Comparison of ENCODE assay signal across 29 cellular contexts in the genomic region with DNA sequence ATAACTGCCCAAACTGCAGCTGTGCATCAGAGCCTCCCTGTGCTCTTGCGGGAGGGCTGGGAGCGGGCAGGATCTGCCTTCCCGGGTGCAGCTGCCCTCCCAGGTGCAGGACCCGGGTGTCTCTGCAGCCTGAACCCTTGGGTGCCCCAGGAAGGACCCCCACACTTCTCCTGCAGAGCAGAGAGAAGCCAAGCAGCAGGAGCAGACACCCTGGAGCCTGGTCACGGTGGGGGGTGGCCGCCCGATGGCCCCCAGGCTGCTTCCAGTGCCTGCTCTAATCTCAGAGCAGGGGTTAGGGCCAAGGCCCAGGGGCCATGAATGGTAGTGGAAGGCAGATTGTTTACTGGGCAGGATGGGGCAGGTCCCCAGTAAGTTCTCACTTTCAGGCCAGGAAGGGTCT.
"Had no signal": no experiment of that assay in that cellular context is flagged by ENCODE, and none has a peak within 500 bp of the region (broad histone marks: within the 10 kb centered on the region; RNA-seq: fewer than 3 reads in every experiment).

No MANE protein-coding gene starts in this region.

- H3K4me1 Mint-ChIP-seq: activated CD4-positive, alpha-beta T cell treated with anti-CD3 and anti-CD28 coated beads for 36 hours; activated CD8-positive, alpha-beta memory T cell treated with anti-CD3 and anti-CD28 coated beads, Interleukin-2, amount 10 ng/mL, durations not matched to agents 7 days and 5 days; activated naive CD4-positive, alpha-beta T cell treated with anti-CD3 and anti-CD28 coated beads, Interleukin-2, amount 50 U/mL, for 24 hours; activated naive CD8-positive, alpha-beta T cell treated with anti-CD3 and anti-CD28 coated beads for 36 hours; activated naive CD8-positive, alpha-beta T cell treated with anti-CD3 and anti-CD28 coated beads, Interleukin-2, amount 50 U/mL, for 24 hours had no signal

- DNase-seq: activated CD4-positive, alpha-beta memory T cell treated with anti-CD3 and anti-CD28 coated beads for 36 hours; activated CD4-positive, alpha-beta T cell treated with anti-CD3 and anti-CD28 coated beads for 36 hours; activated CD4-positive, alpha-beta T cell treated with anti-CD3 and anti-CD28 coated beads, Interleukin-2, amount 10 ng/mL, durations not matched to agents 24 days and 14 days; activated CD4-positive, CD25-positive, alpha-beta regulatory T cell; activated CD4-positive, CD25-positive, alpha-beta regulatory T cell treated with anti-CD3 and anti-CD28 coated beads, Interleukin-2, amount 50 U/mL, for 72 hours; activated CD8-positive, alpha-beta memory T cell treated with anti-CD3 and anti-CD28 coated beads, Interleukin-2, amount 10 ng/mL, durations not matched to agents 7 days and 5 days; activated CD8-positive, alpha-beta memory T cell treated with anti-CD3 and anti-CD28 coated beads, Interleukin-2, amount 50 U/mL, for 4 hours; activated CD8-positive, alpha-beta T cell treated with anti-CD3 and anti-CD28 coated beads, Interleukin-2, amount 10 ng/mL, durations not matched to agents 7 days and 5 days; activated effector memory CD4-positive, alpha-beta T cell treated with anti-CD3 and anti-CD28 coated beads, Interleukin-2, amount 50 U/mL, for 16 hours; activated naive CD4-positive, alpha-beta T cell treated with anti-CD3 and anti-CD28 coated beads for 36 hours; activated naive CD8-positive, alpha-beta T cell treated with anti-CD3 and anti-CD28 coated beads for 36 hours; activated naive CD8-positive, alpha-beta T cell treated with anti-CD3 and anti-CD28 coated beads, Interleukin-2, amount 50 U/mL, for 24 hours; activated T-cell treated with anti-CD3 and anti-CD28 coated beads, Interleukin-2, amount 50 U/mL, for 1 hour; activated T-cell treated with anti-CD3 and anti-CD28 coated beads, Interleukin-2, amount 50 U/mL, for 48 hours; adrenal gland; amygdala; aorta; body of pancreas; caudate nucleus; cortex of kidney; dermis blood vessel endothelial cell; effector CD8-positive, alpha-beta T cell; foreskin fibroblast; head of caudate nucleus; T-helper 2 cell had no signal

- H3K36me3 Mint-ChIP-seq: activated CD4-positive, alpha-beta memory T cell treated with anti-CD3 and anti-CD28 coated beads for 36 hours; activated naive CD4-positive, alpha-beta T cell treated with anti-CD3 and anti-CD28 coated beads, Interleukin-2, amount 50 U/mL, for 24 hours; activated naive CD8-positive, alpha-beta T cell treated with anti-CD3 and anti-CD28 coated beads for 36 hours had no signal

- H3K36me3 ChIP-seq: adrenal gland had no signal

- H3K4me3 Mint-ChIP-seq: activated CD4-positive, alpha-beta memory T cell treated with anti-CD3 and anti-CD28 coated beads for 36 hours; activated CD4-positive, alpha-beta T cell treated with anti-CD3 and anti-CD28 coated beads for 36 hours; activated CD4-positive, alpha-beta T cell treated with anti-CD3 and anti-CD28 coated beads, Interleukin-2, amount 10 ng/mL, durations not matched to agents 24 days and 14 days; activated CD8-positive, alpha-beta memory T cell treated with anti-CD3 and anti-CD28 coated beads, Interleukin-2, amount 10 ng/mL, durations not matched to agents 7 days and 5 days; activated CD8-positive, alpha-beta T cell treated with anti-CD3 and anti-CD28 coated beads, Interleukin-2, amount 10 ng/mL, durations not matched to agents 7 days and 5 days; activated naive CD4-positive, alpha-beta T cell treated with anti-CD3 and anti-CD28 coated beads for 36 hours; activated naive CD4-positive, alpha-beta T cell treated with anti-CD3 and anti-CD28 coated beads, Interleukin-2, amount 50 U/mL, for 24 hours; activated naive CD8-positive, alpha-beta T cell treated with anti-CD3 and anti-CD28 coated beads for 36 hours; activated naive CD8-positive, alpha-beta T cell treated with anti-CD3 and anti-CD28 coated beads, Interleukin-2, amount 50 U/mL, for 24 hours; activated T-helper 1 cell treated with anti-CD3 and anti-CD28 coated beads, Interleukin-12 subunit alpha, Interleukin-12 subunit beta, Interleukin-2, Interleukin-4 antibody, amounts not matched to agents 30 ng/mL and 10 ng/mL and 1 ng/mL, durations not matched to agents 14 hours and 24 hours and 36 hours had no signal

- H3K9me3 ChIP-seq: adrenal gland, body of pancreas had no signal

- H3K27me3 ChIP-seq: body of pancreas had no signal

- H3K27me3 Mint-ChIP-seq: activated CD4-positive, alpha-beta memory T cell treated with anti-CD3 and anti-CD28 coated beads for 36 hours; activated CD4-positive, alpha-beta T cell treated with anti-CD3 and anti-CD28 coated beads for 36 hours; activated naive CD4-positive, alpha-beta T cell treated with anti-CD3 and anti-CD28 coated beads, Interleukin-2, amount 50 U/mL, for 24 hours; activated naive CD8-positive, alpha-beta T cell treated with anti-CD3 and anti-CD28 coated beads for 36 hours; activated naive CD8-positive, alpha-beta T cell treated with anti-CD3 and anti-CD28 coated beads, Interleukin-2, amount 50 U/mL, for 24 hours had no signal

- H3K4me3 ChIP-seq: adrenal gland, body of pancreas had no signal

- H3K9me3 Mint-ChIP-seq: activated CD4-positive, alpha-beta memory T cell treated with anti-CD3 and anti-CD28 coated beads for 36 hours; activated naive CD4-positive, alpha-beta T cell treated with anti-CD3 and anti-CD28 coated beads for 36 hours; activated naive CD4-positive, alpha-beta T cell treated with anti-CD3 and anti-CD28 coated beads, Interleukin-2, amount 50 U/mL, for 24 hours; activated naive CD8-positive, alpha-beta T cell treated with anti-CD3 and anti-CD28 coated beads, Interleukin-2, amount 50 U/mL, for 24 hours; activated T-helper 1 cell treated with anti-CD3 and anti-CD28 coated beads, Interleukin-12 subunit alpha, Interleukin-12 subunit beta, Interleukin-2, Interleukin-4 antibody, amounts not matched to agents 30 ng/mL and 10 ng/mL and 1 ng/mL, durations not matched to agents 14 hours and 24 hours and 36 hours; activated T-helper 2 cell treated with anti-CD3 and anti-CD28 coated beads, Interferon-gamma antibody, Interleukin-2, Interleukin-4, amounts not matched to agents 10 μg/mL and 5 μg/mL and 100 μg/mL, durations not matched to agents 14 hours and 24 hours and 36 hours had no signal

- H3K4me1 ChIP-seq: adrenal gland, body of pancreas had no signal

- ATAC-seq: activated CD4-positive, alpha-beta T cell treated with anti-CD3 and anti-CD28 coated beads for 36 hours; activated CD8-positive, alpha-beta memory T cell treated with anti-CD3 and anti-CD28 coated beads, Interleukin-2, amount 10 ng/mL, durations not matched to agents 7 days and 5 days; activated CD8-positive, alpha-beta T cell treated with anti-CD3 and anti-CD28 coated beads, Interleukin-2, amount 10 ng/mL, durations not matched to agents 7 days and 5 days; activated naive CD8-positive, alpha-beta T cell treated with anti-CD3 and anti-CD28 coated beads, Interleukin-2, amount 50 U/mL, for 24 hours; body of pancreas had no signal

- H3K27ac Mint-ChIP-seq: activated CD4-positive, alpha-beta memory T cell treated with anti-CD3 and anti-CD28 coated beads for 36 hours; activated CD4-positive, alpha-beta T cell treated with anti-CD3 and anti-CD28 coated beads for 36 hours; activated CD4-positive, alpha-beta T cell treated with anti-CD3 and anti-CD28 coated beads, Interleukin-2, amount 10 ng/mL, durations not matched to agents 24 days and 14 days; activated CD8-positive, alpha-beta memory T cell treated with anti-CD3 and anti-CD28 coated beads, Interleukin-2, amount 10 ng/mL, durations not matched to agents 7 days and 5 days; activated CD8-positive, alpha-beta T cell treated with anti-CD3 and anti-CD28 coated beads, Interleukin-2, amount 10 ng/mL, durations not matched to agents 7 days and 5 days; activated naive CD4-positive, alpha-beta T cell treated with anti-CD3 and anti-CD28 coated beads for 36 hours; activated naive CD4-positive, alpha-beta T cell treated with anti-CD3 and anti-CD28 coated beads, Interleukin-2, amount 50 U/mL, for 24 hours; activated naive CD8-positive, alpha-beta T cell treated with anti-CD3 and anti-CD28 coated beads for 36 hours; activated naive CD8-positive, alpha-beta T cell treated with anti-CD3 and anti-CD28 coated beads, Interleukin-2, amount 50 U/mL, for 24 hours; activated T-helper 1 cell treated with anti-CD3 and anti-CD28 coated beads, Interleukin-12 subunit alpha, Interleukin-12 subunit beta, Interleukin-2, Interleukin-4 antibody, amounts not matched to agents 30 ng/mL and 10 ng/mL and 1 ng/mL, durations not matched to agents 14 hours and 24 hours and 36 hours; activated T-helper 2 cell treated with anti-CD3 and anti-CD28 coated beads, Interferon-gamma antibody, Interleukin-2, Interleukin-4, amounts not matched to agents 10 μg/mL and 5 μg/mL and 100 μg/mL, durations not matched to agents 14 hours and 24 hours and 36 hours had no signal

- H3K27ac ChIP-seq: adrenal gland, body of pancreas, epithelial cell of prostate had no signal
